In genomic region chr15:70584838-70585706, GRCh38 we compare ENCODE assay signal across 1 cellular context.
TF ChIP-seq lines count a peak whose summit lies in the region.

No MANE protein-coding gene starts in this region.

TF ChIP-seq in HepG2, 621 proteins besides CTCF, POLR2A, EP300 and RAD21 (continued from another document and continues in another):
- TF ChIP-seq, protein P1, sequence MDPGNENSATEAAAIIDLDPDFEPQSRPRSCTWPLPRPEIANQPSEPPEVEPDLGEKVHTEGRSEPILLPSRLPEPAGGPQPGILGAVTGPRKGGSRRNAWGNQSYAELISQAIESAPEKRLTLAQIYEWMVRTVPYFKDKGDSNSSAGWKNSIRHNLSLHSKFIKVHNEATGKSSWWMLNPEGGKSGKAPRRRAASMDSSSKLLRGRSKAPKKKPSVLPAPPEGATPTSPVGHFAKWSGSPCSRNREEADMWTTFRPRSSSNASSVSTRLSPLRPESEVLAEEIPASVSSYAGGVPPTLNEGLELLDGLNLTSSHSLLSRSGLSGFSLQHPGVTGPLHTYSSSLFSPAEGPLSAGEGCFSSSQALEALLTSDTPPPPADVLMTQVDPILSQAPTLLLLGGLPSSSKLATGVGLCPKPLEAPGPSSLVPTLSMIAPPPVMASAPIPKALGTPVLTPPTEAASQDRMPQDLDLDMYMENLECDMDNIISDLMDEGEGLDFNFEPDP (CRISPR knock-in tag; conservative IDR thresholded peaks at IDR 0.05), result no peak
- no peak for TF ChIP-seq ZBTB8A (CRISPR knock-in tag; IDR thresholded peaks at IDR 0.05; ENCODE audit: borderline replicate concordance, low read depth)
- TF ChIP-seq KLF6 (CRISPR knock-in tag; IDR thresholded peaks at IDR 0.05), result no peak
- TF ChIP-seq HOXD1 (CRISPR knock-in tag; IDR thresholded peaks at IDR 0.05), result no peak
- TF ChIP-seq E2F1 (CRISPR knock-in tag; IDR thresholded peaks at IDR 0.05), result no peak
- no peak for TF ChIP-seq ATF7 (IDR thresholded peaks at IDR 0.05)
- TF ChIP-seq ATF7 (CRISPR knock-in tag; IDR thresholded peaks at IDR 0.05), result no peak
- peak; percentile 92 for TF ChIP-seq HNRNPK (IDR thresholded peaks at IDR 0.05; ENCODE audit: low read depth, low read length, poor library complexity, severe bottlenecking)
- no peak for TF ChIP-seq ZNF138 (CRISPR knock-in tag; IDR thresholded peaks at IDR 0.05; ENCODE audit: low read depth)
- no peak for TF ChIP-seq ARNT (IDR thresholded peaks at IDR 0.05)
- TF ChIP-seq, protein P2, sequence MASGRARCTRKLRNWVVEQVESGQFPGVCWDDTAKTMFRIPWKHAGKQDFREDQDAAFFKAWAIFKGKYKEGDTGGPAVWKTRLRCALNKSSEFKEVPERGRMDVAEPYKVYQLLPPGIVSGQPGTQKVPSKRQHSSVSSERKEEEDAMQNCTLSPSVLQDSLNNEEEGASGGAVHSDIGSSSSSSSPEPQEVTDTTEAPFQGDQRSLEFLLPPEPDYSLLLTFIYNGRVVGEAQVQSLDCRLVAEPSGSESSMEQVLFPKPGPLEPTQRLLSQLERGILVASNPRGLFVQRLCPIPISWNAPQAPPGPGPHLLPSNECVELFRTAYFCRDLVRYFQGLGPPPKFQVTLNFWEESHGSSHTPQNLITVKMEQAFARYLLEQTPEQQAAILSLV (CRISPR knock-in tag; IDR thresholded peaks at IDR 0.05; ENCODE audit: borderline replicate concordance), result no peak
- no peak for TF ChIP-seq ATF7-NPFF (CRISPR knock-in tag; IDR thresholded peaks at IDR 0.05; ENCODE audit: low read depth)
- TF ChIP-seq RNF2 (conservative IDR thresholded peaks at IDR 0.05; ENCODE audit: low read depth), result peak; percentile 74; the same call in 1 of the 2 replicates
- no peak for TF ChIP-seq ZFP1 (CRISPR knock-in tag; IDR thresholded peaks at IDR 0.05)
- no peak for TF ChIP-seq NONO (IDR thresholded peaks at IDR 0.05)
- 0 out of 2 replicates have a peak, but pooled peaks have one; percentile 31 for TF ChIP-seq NONO (CRISPR knock-in tag; conservative IDR thresholded peaks at IDR 0.05)
- TF ChIP-seq ZNF704 (CRISPR knock-in tag; IDR thresholded peaks at IDR 0.05; ENCODE audit: borderline replicate concordance), result no peak
- TF ChIP-seq GTF2F1 (IDR thresholded peaks at IDR 0.05; ENCODE audit: low read length), result no peak
- no peak for TF ChIP-seq DPF2 (CRISPR knock-in tag; IDR thresholded peaks at IDR 0.05; ENCODE audit: borderline replicate concordance, low read depth)
- TF ChIP-seq ZNF362 (CRISPR knock-in tag; IDR thresholded peaks at IDR 0.05; ENCODE audit: borderline replicate concordance), result no peak
- peak; percentile 89 for TF ChIP-seq FOSL2 (CRISPR knock-in tag; IDR thresholded peaks at IDR 0.05)
- no peak for TF ChIP-seq ARNT2 (CRISPR knock-in tag; IDR thresholded peaks at IDR 0.05; ENCODE audit: low read depth)
- no peak for TF ChIP-seq TGIF2 (CRISPR knock-in tag; IDR thresholded peaks at IDR 0.05)
- no peak for TF ChIP-seq SMAD9 (CRISPR knock-in tag; IDR thresholded peaks at IDR 0.05)
- no peak for TF ChIP-seq TBP (CRISPR knock-in tag; IDR thresholded peaks at IDR 0.05)
- TF ChIP-seq PITX1 (CRISPR knock-in tag; IDR thresholded peaks at IDR 0.05), result 0 out of 2 replicates have a peak, but pooled peaks have one; percentile 35
- TF ChIP-seq ZC3H4 (CRISPR knock-in tag; IDR thresholded peaks at IDR 0.05; ENCODE audit: borderline replicate concordance), result no peak
- TF ChIP-seq NR2F2 (IDR thresholded peaks at IDR 0.05; ENCODE audit: borderline replicate concordance, low read depth), result peak; percentile 76
- TF ChIP-seq ZBTB7B (CRISPR knock-in tag; IDR thresholded peaks at IDR 0.05), result peak; percentile 93
- TF ChIP-seq, protein P3, sequence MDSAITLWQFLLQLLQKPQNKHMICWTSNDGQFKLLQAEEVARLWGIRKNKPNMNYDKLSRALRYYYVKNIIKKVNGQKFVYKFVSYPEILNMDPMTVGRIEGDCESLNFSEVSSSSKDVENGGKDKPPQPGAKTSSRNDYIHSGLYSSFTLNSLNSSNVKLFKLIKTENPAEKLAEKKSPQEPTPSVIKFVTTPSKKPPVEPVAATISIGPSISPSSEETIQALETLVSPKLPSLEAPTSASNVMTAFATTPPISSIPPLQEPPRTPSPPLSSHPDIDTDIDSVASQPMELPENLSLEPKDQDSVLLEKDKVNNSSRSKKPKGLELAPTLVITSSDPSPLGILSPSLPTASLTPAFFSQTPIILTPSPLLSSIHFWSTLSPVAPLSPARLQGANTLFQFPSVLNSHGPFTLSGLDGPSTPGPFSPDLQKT (CRISPR knock-in tag; IDR thresholded peaks at IDR 0.05; ENCODE audit: borderline replicate concordance), result no peak
- no peak for TF ChIP-seq NFE2L2 (IDR thresholded peaks at IDR 0.05; ENCODE audit: low read length)
- no peak for TF ChIP-seq RFX3 (CRISPR knock-in tag; IDR thresholded peaks at IDR 0.05)
- TF ChIP-seq, protein P4, sequence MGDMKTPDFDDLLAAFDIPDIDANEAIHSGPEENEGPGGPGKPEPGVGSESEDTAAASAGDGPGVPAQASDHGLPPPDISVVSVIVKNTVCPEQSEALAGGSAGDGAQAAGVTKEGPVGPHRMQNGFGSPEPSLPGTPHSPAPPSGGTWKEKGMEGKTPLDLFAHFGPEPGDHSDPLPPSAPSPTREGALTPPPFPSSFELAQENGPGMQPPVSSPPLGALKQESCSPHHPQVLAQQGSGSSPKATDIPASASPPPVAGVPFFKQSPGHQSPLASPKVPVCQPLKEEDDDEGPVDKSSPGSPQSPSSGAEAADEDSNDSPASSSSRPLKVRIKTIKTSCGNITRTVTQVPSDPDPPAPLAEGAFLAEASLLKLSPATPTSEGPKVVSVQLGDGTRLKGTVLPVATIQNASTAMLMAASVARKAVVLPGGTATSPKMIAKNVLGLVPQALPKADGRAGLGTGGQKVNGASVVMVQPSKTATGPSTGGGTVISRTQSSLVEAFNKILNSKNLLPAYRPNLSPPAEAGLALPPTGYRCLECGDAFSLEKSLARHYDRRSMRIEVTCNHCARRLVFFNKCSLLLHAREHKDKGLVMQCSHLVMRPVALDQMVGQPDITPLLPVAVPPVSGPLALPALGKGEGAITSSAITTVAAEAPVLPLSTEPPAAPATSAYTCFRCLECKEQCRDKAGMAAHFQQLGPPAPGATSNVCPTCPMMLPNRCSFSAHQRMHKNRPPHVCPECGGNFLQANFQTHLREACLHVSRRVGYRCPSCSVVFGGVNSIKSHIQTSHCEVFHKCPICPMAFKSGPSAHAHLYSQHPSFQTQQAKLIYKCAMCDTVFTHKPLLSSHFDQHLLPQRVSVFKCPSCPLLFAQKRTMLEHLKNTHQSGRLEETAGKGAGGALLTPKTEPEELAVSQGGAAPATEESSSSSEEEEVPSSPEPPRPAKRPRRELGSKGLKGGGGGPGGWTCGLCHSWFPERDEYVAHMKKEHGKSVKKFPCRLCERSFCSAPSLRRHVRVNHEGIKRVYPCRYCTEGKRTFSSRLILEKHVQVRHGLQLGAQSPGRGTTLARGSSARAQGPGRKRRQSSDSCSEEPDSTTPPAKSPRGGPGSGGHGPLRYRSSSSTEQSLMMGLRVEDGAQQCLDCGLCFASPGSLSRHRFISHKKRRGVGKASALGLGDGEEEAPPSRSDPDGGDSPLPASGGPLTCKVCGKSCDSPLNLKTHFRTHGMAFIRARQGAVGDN (CRISPR knock-in tag; IDR thresholded peaks at IDR 0.05), result peak; percentile 74
- no peak for TF ChIP-seq POLR2AphosphoS2 (IDR thresholded peaks at IDR 0.05; ENCODE audit: low read depth, low read length)
- TF ChIP-seq GABPA (IDR thresholded peaks at IDR 0.05; ENCODE audit: low read depth, low read length), result no peak
- no peak for TF ChIP-seq GABPA (CRISPR knock-in tag; IDR thresholded peaks at IDR 0.05; ENCODE audit: low read depth)
- TF ChIP-seq KAT2B (IDR thresholded peaks at IDR 0.05; ENCODE audit: borderline replicate concordance, low read depth, low read length), result peak; percentile 57; the same call in 1 of the 2 replicates
- peak; percentile 27; the same call in 1 of the 2 replicates for TF ChIP-seq MAX (IDR thresholded peaks at IDR 0.05)
- TF ChIP-seq ZNF160 (CRISPR knock-in tag; IDR thresholded peaks at IDR 0.05), result no peak
- no peak for TF ChIP-seq TCF7L2 (IDR thresholded peaks at IDR 0.05; ENCODE audit: low read depth, low read length)
- TF ChIP-seq NR3C1 (CRISPR knock-in tag; IDR thresholded peaks at IDR 0.05), result no peak
- no peak for TF ChIP-seq CAMTA2 (CRISPR knock-in tag; IDR thresholded peaks at IDR 0.05; ENCODE audit: borderline replicate concordance)
- TF ChIP-seq NCOR1 (IDR thresholded peaks at IDR 0.05; ENCODE audit: borderline replicate concordance, low read length), result no peak
- no peak for TF ChIP-seq ZNF770 (CRISPR knock-in tag; IDR thresholded peaks at IDR 0.05)
- peak; percentile 61; the same call in 1 of the 2 replicates for TF ChIP-seq GABPB1 (CRISPR knock-in tag; IDR thresholded peaks at IDR 0.05)
- no peak for TF ChIP-seq ADNP (CRISPR knock-in tag; IDR thresholded peaks at IDR 0.05)
- TF ChIP-seq SAP130 (CRISPR knock-in tag; IDR thresholded peaks at IDR 0.05; ENCODE audit: low read depth), result peak; percentile 45; the same call in 1 of the 2 replicates
- TF ChIP-seq, protein P5, sequence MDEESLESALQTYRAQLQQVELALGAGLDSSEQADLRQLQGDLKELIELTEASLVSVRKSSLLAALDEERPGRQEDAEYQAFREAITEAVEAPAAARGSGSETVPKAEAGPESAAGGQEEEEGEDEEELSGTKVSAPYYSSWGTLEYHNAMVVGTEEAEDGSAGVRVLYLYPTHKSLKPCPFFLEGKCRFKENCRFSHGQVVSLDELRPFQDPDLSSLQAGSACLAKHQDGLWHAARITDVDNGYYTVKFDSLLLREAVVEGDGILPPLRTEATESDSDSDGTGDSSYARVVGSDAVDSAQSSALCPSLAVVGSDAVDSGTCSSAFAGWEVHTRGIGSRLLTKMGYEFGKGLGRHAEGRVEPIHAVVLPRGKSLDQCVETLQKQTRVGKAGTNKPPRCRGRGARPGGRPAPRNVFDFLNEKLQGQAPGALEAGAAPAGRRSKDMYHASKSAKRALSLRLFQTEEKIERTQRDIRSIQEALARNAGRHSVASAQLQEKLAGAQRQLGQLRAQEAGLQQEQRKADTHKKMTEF (CRISPR knock-in tag; IDR thresholded peaks at IDR 0.05), result 0 out of 2 replicates have a peak, but pooled peaks have one; percentile 38
- no peak for TF ChIP-seq NR1H2 (CRISPR knock-in tag; IDR thresholded peaks at IDR 0.05; ENCODE audit: borderline replicate concordance, low read depth)
- TF ChIP-seq GATAD2A (CRISPR knock-in tag; IDR thresholded peaks at IDR 0.05), result peak; percentile 65; the same call in 1 of the 2 replicates
- TF ChIP-seq XRCC5 (optimal IDR thresholded peaks at IDR 0.05; ENCODE audit: low read length), result peak; percentile 50
